In the genomic region with DNA sequence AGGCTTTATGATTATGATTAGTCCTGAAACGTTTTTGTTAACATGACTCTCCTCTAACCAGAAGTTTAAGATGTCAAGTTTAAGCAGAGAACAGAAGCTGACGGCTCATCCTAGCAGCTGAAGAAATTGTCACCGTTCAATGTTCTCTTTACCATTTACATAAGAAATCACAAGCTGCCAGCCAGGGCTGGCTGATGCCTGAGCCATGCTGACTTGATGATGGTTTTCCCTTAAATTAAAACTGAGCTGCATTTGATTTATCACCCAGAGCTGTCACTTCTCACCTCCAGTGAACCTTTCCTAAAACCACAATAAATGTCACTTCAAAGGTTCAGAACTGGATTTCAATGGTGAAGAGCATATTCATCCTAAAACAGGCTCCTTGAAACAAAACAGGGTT, we compare ENCODE assay signal across 17 cellular contexts.
A peak's percentile ranks its signal among the peaks of the same experiment; 100 is the strongest.
DNase-seq lines count a peak whose midpoint lies in the region; TF ChIP-seq lines count a peak whose summit lies in the region.
"Had no signal": no experiment of that assay in that cellular context is flagged by ENCODE, and none has a peak within 500 bp of the region (broad histone marks: within the 10 kb centered on the region; RNA-seq: fewer than 3 reads in every experiment).

No MANE protein-coding gene starts in this region.

- TF ChIP-seq RAD21 in neural cell (conservative IDR thresholded peaks at IDR 0.05), result no peak

- H3K4me2 ChIP-seq in PC-9, result 0 out of 2 replicates have a peak overlapping the region, but pooled peaks have one; percentile 11
- no peak overlapping the region for H3K4me2 ChIP-seq in neural cell (ENCODE audit: low read length)
- H3K4me2 ChIP-seq: BLaER1, GM23338 had no signal

- H4K20me1 ChIP-seq in PC-9 (ENCODE audit: insufficient read depth) (no peaks in the 10 kb centered on the region), neural cell (ENCODE audit: insufficient read depth) (no peaks in the 10 kb centered on the region)
- H4K20me1 ChIP-seq: BLaER1 had no signal

- no TSS peak for BruUV-seq in PC-9 (replicated peaks; lab: Mats Ljungman, UMichigan)

- H3K9me2 ChIP-seq in PC-9 (ENCODE audit: insufficient read depth) (no peaks in the 10 kb centered on the region), neural cell (ENCODE audit: insufficient read depth, low read length) (no peaks in the 10 kb centered on the region)

- H3K27me3 ChIP-seq in PC-9 (ENCODE audit: insufficient read depth, low read depth) (no peaks in the 10 kb centered on the region), neural cell (ENCODE audit: insufficient read depth, low read depth, low read length) (no peaks in the 10 kb centered on the region), right atrium auricular region (no peaks in the 10 kb centered on the region)
- H3K27me3 ChIP-seq: BLaER1 had no signal

- TF ChIP-seq CTCF in PC-9 (conservative IDR thresholded peaks at IDR 0.05) (no peak), neural cell (IDR thresholded peaks at IDR 0.05; ENCODE audit: poor library complexity, severe bottlenecking) (no peak), right atrium auricular region (IDR thresholded peaks at IDR 0.05) (no peak)

- H3K27ac ChIP-seq in PC-9, result no peak overlapping the region
- H3K27ac ChIP-seq in neural cell (ENCODE audit: low read length), result peak overlapping the region; percentile 20
- no peak overlapping the region for H3K27ac ChIP-seq in right atrium auricular region
- H3K27ac ChIP-seq: BLaER1, HL-60 had no signal

- intact Hi-C loops in PC-9 (cut with micrococcal nuclease; ENCODE audit: unreplicated experiment), result no loop called here

- peaks cover 19% of the 10 kb centered on the region for H3K4me1 ChIP-seq in PC-9 (replicated peaks; ENCODE audit: insufficient read depth)
- no peaks in the 10 kb centered on the region for H3K4me1 ChIP-seq in right atrium auricular region
- H3K4me1 ChIP-seq: BLaER1 had no signal

- CTCF ChIA-PET in PC-9 (lab: Charles Lee), result no interaction called here

- peak; percentile 58 for TF ChIP-seq EP300 in neural cell (conservative IDR thresholded peaks at IDR 0.05; ENCODE audit: poor library complexity, severe bottlenecking)

- H3K4me3 ChIP-seq in PC-9 (no peak overlapping the region), neural cell (ENCODE audit: low read length) (peak overlapping the region; percentile 20), right atrium auricular region (no peak overlapping the region)
- H3K4me3 ChIP-seq: BLaER1, GM23338 had no signal

- DNase-seq in NCI-H2107 treated with DMSO at 0.1 percent for 48 hours (lab: John Stamatoyannopoulos, UW; ENCODE audit: unreplicated experiment) (peak; percentile 13), NCI-H2107 (lab: John Stamatoyannopoulos, UW) (no peak), PC-9 (no peak), NCI-H1048 (lab: John Stamatoyannopoulos, UW) (no peak), right atrium auricular region (ENCODE audit: low spot score) (no peak)
- DNase-seq in central memory CD4-positive, alpha-beta T cell, result no peak
- DNase-seq: 8988T; CD4-positive, alpha-beta memory T cell; DMS153; DMS79; GDM1; HCEC 1CT; HFFc6 had no signal

- POLR2A ChIA-PET in PC-9 (lab: Charles Lee; ENCODE audit: unreplicated experiment), result interaction anchor here (0.5 kb wide), 1 partner anchor 81 kb away, joined by 3 read pairs; no protein-coding TSS in a partner anchor

- H3K36me3 ChIP-seq in PC-9 (ENCODE audit: low read depth) (no peaks in the 10 kb centered on the region), neural cell (ENCODE audit: insufficient read depth, low read length) (no peaks in the 10 kb centered on the region), right atrium auricular region (no peaks in the 10 kb centered on the region)
- H3K36me3 ChIP-seq: BLaER1 had no signal

- 0 out of 2 replicates have a peak, but pooled peaks cover 6% of the 10 kb centered on the region for H3F3A ChIP-seq in PC-9 (ENCODE audit: insufficient read depth, low read depth)
- no peaks in the 10 kb centered on the region for H3F3A ChIP-seq in neural cell (ENCODE audit: insufficient read depth, low read length, poor library complexity, severe bottlenecking)

- H2AFZ ChIP-seq in PC-9, result no peak overlapping the region
- H2AFZ ChIP-seq in neural cell (ENCODE audit: low read depth, low read length), result no peak overlapping the region
- H2AFZ ChIP-seq: GM23338 had no signal

- H3K79me2 ChIP-seq in PC-9 (ENCODE audit: low read depth), result no peaks in the 10 kb centered on the region
- no peaks in the 10 kb centered on the region for H3K79me2 ChIP-seq in neural cell (replicated peaks; ENCODE audit: insufficient read depth, low read length)

- H3K9me3 ChIP-seq in PC-9 (ENCODE audit: insufficient read depth, low read depth) (peaks cover 10% of the 10 kb centered on the region), neural cell (ENCODE audit: low read length) (no peaks in the 10 kb centered on the region), right atrium auricular region (no peaks in the 10 kb centered on the region)

- H3K9ac ChIP-seq in neural cell (ENCODE audit: low read length), result no peak overlapping the region
- H3K9ac ChIP-seq: BLaER1 had no signal

TF ChIP-seq in neural cell, 6 proteins besides CTCF, POLR2A, EP300 and RAD21:
- TF ChIP-seq POLR2AphosphoS5 (IDR thresholded peaks at IDR 0.05) (peak; percentile 21), EZH2 (IDR thresholded peaks at IDR 0.05; ENCODE audit: borderline replicate concordance, insufficient read depth, low read length, poor library complexity, severe bottlenecking) (no peak)
